Comparison of ENCODE assay signal across 15 cellular contexts in genomic region chr21:41943468-41944250, GRCh38.
"Had no signal": no experiment of that assay in that cellular context is flagged by ENCODE, and none has a peak within 500 bp of the region (broad histone marks: within the 10 kb centered on the region; RNA-seq: fewer than 3 reads in every experiment).

No MANE protein-coding gene starts in this region.

- H3K27me3 ChIP-seq: left lung, neural progenitor cell, SJSA1 had no signal

- H3K9me3 ChIP-seq: left lung, psoas muscle, SJSA1, thoracic aorta had no signal

- H3K27ac ChIP-seq: left lung, neural progenitor cell, psoas muscle, SJSA1, thoracic aorta had no signal

- ATAC-seq: activated CD8-positive, alpha-beta memory T cell treated with anti-CD3 and anti-CD28 coated beads, Interleukin-2, amount 10 ng/mL, durations not matched to agents 7 days and 5 days; left lung; psoas muscle; sciatic nerve; stimulated activated naive B cell treated with anti-CD40 and anti-IgM and Interleukin-4, amounts not matched to agents 10 μg/mL and 1 μg/mL and 100 μg/mL, for 72 hours had no signal

- H3K36me3 ChIP-seq: left lung, neural progenitor cell had no signal

- H3K4me3 ChIP-seq: left lung, neural progenitor cell, psoas muscle, SJSA1, thoracic aorta had no signal

- DNase-seq: activated CD4-positive, alpha-beta T cell treated with anti-CD3 and anti-CD28 coated beads for 1 hour; activated CD4-positive, alpha-beta T cell treated with anti-CD3 and anti-CD28 coated beads, Interleukin-2, amount 50 U/mL, for 48 hours; activated CD8-positive, alpha-beta memory T cell treated with anti-CD3 and anti-CD28 coated beads, Interleukin-2, amount 10 ng/mL, durations not matched to agents 7 days and 5 days; activated gamma-delta T cell treated with Interleukin-2 at 50 U/mL for 16 hours; activated naive CD8-positive, alpha-beta T cell treated with anti-CD3 and anti-CD28 coated beads for 36 hours; activated T-cell treated with anti-CD3 and anti-CD28 coated beads, Interleukin-2, amount 50 U/mL, for 48 hours; cortex of kidney; left lung; psoas muscle; stimulated activated CD4-positive, alpha-beta T cell treated with anti-CD3 and anti-CD28 coated beads, Interleukin-2, amount 100 ng/mL, for 24 hours; stimulated activated naive B cell treated with anti-CD40 and anti-IgM and Interleukin-4, amounts not matched to agents 10 μg/mL and 1 μg/mL and 100 μg/mL, for 72 hours had no signal
